In genomic region chr20:40160151-40160550, GRCh38 we compare ENCODE assay signal across 1 cellular context.
TF ChIP-seq lines count a peak whose summit lies in the region.

No MANE protein-coding gene starts in this region.

TF ChIP-seq in SK-N-SH treated with all-trans-retinoic acid at 6 μM for 48 hours, 23 proteins besides CTCF, POLR2A, EP300 and RAD21 (continued from another document):
- TF ChIP-seq POU6F1 (CRISPR knock-in tag; IDR thresholded peaks at IDR 0.05; ENCODE audit: borderline replicate concordance, low read depth) (no peak), PATZ1 (CRISPR knock-in tag; IDR thresholded peaks at IDR 0.05; ENCODE audit: borderline replicate concordance) (no peak)
